Comparison of ENCODE assay signal across 8 cellular contexts in the genomic region with DNA sequence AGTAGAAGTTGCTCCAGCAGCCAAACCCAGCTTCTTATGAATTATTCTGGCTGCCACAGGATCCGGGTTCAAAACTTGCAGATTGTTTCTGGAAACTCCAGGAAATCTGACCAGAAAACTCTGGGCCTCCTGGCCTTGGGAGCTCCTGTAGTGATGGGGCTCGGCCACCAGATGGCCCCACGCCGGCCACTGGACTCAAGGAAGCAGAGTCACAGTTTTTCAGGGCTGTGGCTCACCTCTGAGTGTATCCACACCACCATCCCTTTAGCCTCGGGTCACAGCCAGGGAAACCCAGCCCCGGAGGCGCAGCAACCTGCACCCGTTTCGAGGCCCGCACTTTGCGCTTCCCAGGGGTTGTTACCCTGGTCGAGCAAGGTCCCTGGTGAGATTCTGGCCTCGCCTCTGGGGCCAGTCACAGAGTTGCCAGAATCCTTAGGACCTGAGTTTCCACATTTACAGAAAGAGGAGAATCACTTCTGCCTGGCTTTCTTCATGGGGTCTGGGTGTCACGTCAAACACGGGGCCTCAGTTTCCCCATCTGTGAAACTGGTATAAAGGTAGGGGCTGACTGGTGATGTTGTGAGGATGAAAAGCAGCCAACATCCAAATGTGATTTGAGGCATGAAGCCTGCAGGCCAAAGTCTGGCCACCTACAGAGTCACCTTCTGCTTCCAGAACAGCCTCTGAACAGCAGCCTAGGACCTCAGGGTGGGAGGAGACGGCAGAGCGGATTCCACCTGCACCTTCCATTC. TPM values are rescaled to one million over a fixed set of nuclear protein-coding genes. Genes with fewer than 3 reads are reported as not detected.
DNase-seq lines count a peak whose midpoint lies in the region; ATAC-seq and TF ChIP-seq lines count a peak whose summit lies in the region.

No MANE protein-coding gene starts in this region.

- TF ChIP-seq CTCF in MM.1S (IDR thresholded peaks at IDR 0.05; ENCODE audit: low read length): peak; percentile 90
- TF ChIP-seq CTCF in WERI-Rb-1 (IDR thresholded peaks at IDR 0.05; ENCODE audit: low read depth, low read length): peak; percentile 81
- no peak for TF ChIP-seq CTCF in lower leg skin (IDR thresholded peaks at IDR 0.05)

- no peaks in the 10 kb centered on the region for H3K9me2 ChIP-seq in MM.1S (replicated peaks; ENCODE audit: insufficient read depth, low read length)

- H4K20me1 ChIP-seq in MM.1S (ENCODE audit: insufficient read depth, low read length): no peaks in the 10 kb centered on the region

- TF ChIP-seq POLR2A in lower leg skin (IDR thresholded peaks at IDR 0.05): no peak

- no peak overlapping the region for H3K9ac ChIP-seq in MM.1S (ENCODE audit: low read length)

- H3K27ac ChIP-seq in MM.1S (ENCODE audit: low read length) (no peak overlapping the region), WERI-Rb-1 (no peak overlapping the region)

- intact Hi-C loops in lower leg skin (cut with DNase I; ENCODE audit: low total_unique reads): loop anchor here (5.0 to 10.0 kb wide), 2 partner anchors 75 to 153 kb away; no protein-coding TSS in a partner anchor

- H3K4me3 ChIP-seq in MM.1S (ENCODE audit: low read length) (no peak overlapping the region), WERI-Rb-1 (ENCODE audit: low read depth, low read length) (no peak overlapping the region), lower leg skin (ENCODE audit: low read depth, poor library complexity, severe bottlenecking) (no peak overlapping the region)

- H3K4me1 ChIP-seq in MM.1S (ENCODE audit: low read length): no peaks in the 10 kb centered on the region

- H3K4me2 ChIP-seq in MM.1S (ENCODE audit: low read depth, low read length): no peak overlapping the region

- H3K79me2 ChIP-seq in MM.1S (ENCODE audit: low read length): no peaks in the 10 kb centered on the region

- no peaks in the 10 kb centered on the region for H3F3A ChIP-seq in MM.1S (ENCODE audit: insufficient read depth, low read length)

- ATAC-seq in GM21381 (IDR thresholded peaks at IDR 0.05; ENCODE audit: unreplicated experiment): no peak

- peak overlapping the region; percentile 50 for H2AFZ ChIP-seq in MM.1S (ENCODE audit: low read length)

- DNase-seq in NCI-H2227 (lab: John Stamatoyannopoulos, UW; ENCODE audit: unreplicated experiment) (peak; percentile 27), NCI-H2227 treated with DMSO at 0.1 percent for 48 hours (lab: John Stamatoyannopoulos, UW) (no peak), MM.1S (peak; percentile 61), WERI-Rb-1 (peak; percentile 72), dermis blood vessel endothelial cell (peak; percentile 86), lower leg skin (ENCODE audit: low spot score in 2 of 2) (peak; percentile 54 to 95)
- peak; percentile 21 for DNase-seq in stimulated activated CD8-positive, alpha-beta memory T cell treated with anti-CD3 and anti-CD28 coated beads, Interleukin-4, amount 100 ng/mL, for 24 hours (ENCODE audit: low read depth)

- no peaks in the 10 kb centered on the region for H3K9me3 ChIP-seq in MM.1S (replicated peaks; ENCODE audit: insufficient read depth, low read length)
- H3K9me3 ChIP-seq in WERI-Rb-1 (ENCODE audit: severe bottlenecking): no peaks in the 10 kb centered on the region

- H3K27me3 ChIP-seq in MM.1S (replicated peaks; ENCODE audit: insufficient read depth, low read length) (no peaks in the 10 kb centered on the region; the same call in 1 of the 2 replicates), WERI-Rb-1 (ENCODE audit: insufficient read depth, low read depth, severe bottlenecking) (no peaks in the 10 kb centered on the region)

- H3K36me3 ChIP-seq in MM.1S (replicated peaks; ENCODE audit: insufficient read depth, low read length) (no peaks in the 10 kb centered on the region), WERI-Rb-1 (no peaks in the 10 kb centered on the region)

- WGBS in lower leg skin, 2 donors: 46 to 54% methylated on average over 13 to 17 of the region's 17 CpGs

RNA-seq across cellular contexts. Expression of a gene that starts 53.5 kb away (rescaled TPM):
- not detected in 2 replicates for total RNA-seq in dermis blood vessel endothelial cell
- not detected for total RNA-seq in lower leg skin

Comparison
In these comparisons a context has a peak if more than half of its experiments do, and no peak if none do; other contexts are left out.
1. CTCF ChIP-seq: peak in MM.1S (single experiment) and WERI-Rb-1 (single experiment); none in lower leg skin (0 of 3).